Comparison of ENCODE assay signal across 16 cellular contexts in the genomic region with DNA sequence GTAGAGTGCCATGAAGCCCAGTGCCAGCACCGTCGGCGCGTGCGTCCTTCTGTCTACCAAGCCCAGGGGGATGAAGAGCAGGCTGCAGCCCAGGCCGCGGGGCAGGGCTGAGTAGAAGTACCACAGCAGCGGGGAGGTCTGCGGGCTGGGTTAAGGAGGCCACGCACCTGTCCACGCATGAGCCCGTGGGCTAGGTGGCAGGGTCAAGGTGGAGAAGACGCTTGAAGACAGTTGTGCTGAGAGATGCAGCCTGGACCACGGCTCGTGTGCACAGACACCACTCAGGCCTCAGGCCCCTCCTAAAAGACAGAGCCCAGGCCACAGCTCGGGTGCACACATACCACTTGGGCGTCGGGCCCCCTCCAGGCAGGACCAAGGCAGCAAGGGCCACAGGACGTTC. TPM values are rescaled to one million over a fixed set of nuclear protein-coding genes. Genes with fewer than 3 reads are reported as not detected.
A peak's percentile ranks its signal among the peaks of the same experiment; 100 is the strongest.
DNase-seq lines count a peak whose midpoint lies in the region; ATAC-seq and TF ChIP-seq lines count a peak whose summit lies in the region.
"Had no signal": no experiment of that assay in that cellular context is flagged by ENCODE, and none has a peak within 500 bp of the region (broad histone marks: within the 10 kb centered on the region; RNA-seq: fewer than 3 reads in every experiment).

No MANE protein-coding gene starts in this region.

- H3K27ac Mint-ChIP-seq in activated naive CD4-positive, alpha-beta T cell treated with anti-CD3 and anti-CD28 coated beads, Interleukin-2, amount 50 U/mL, for 72 hours = peak overlapping the region; percentile 32 to 58
- H3K27ac Mint-ChIP-seq in central memory CD8-positive, alpha-beta T cell (ENCODE audit: low read depth) = peak overlapping the region; percentile 87

- H3K27ac ChIP-seq in upper lobe of right lung (no peak overlapping the region), adrenal gland (no peak overlapping the region)

- no peak overlapping the region for H3K4me3 Mint-ChIP-seq in central memory CD8-positive, alpha-beta T cell

- H3K27me3 Mint-ChIP-seq in central memory CD8-positive, alpha-beta T cell = no peaks in the 10 kb centered on the region

- H3K9me3 ChIP-seq in mucosa of descending colon = no peaks in the 10 kb centered on the region
- H3K9me3 ChIP-seq in upper lobe of right lung = no peaks in the 10 kb centered on the region
- no peaks in the 10 kb centered on the region for H3K9me3 ChIP-seq in adrenal gland (replicated peaks in 1 of 3)

- H3K27me3 ChIP-seq in upper lobe of right lung = no peaks in the 10 kb centered on the region
- H3K27me3 ChIP-seq in adrenal gland = no peaks in the 10 kb centered on the region

- TF ChIP-seq CTCF in mucosa of descending colon (IDR thresholded peaks at IDR 0.05) (no peak), upper lobe of right lung (IDR thresholded peaks at IDR 0.05) (no peak), adrenal gland (IDR thresholded peaks at IDR 0.05) (no peak)

- WGBS in adrenal gland, 4 donors = 95 to 97% (median 96%) methylated on average over 13 to 19 of the region's 19 CpGs

- no peaks in the 10 kb centered on the region for H3K9me3 Mint-ChIP-seq in activated naive CD4-positive, alpha-beta T cell treated with anti-CD3 and anti-CD28 coated beads, Interleukin-2, amount 50 U/mL, for 72 hours
- H3K9me3 Mint-ChIP-seq in central memory CD8-positive, alpha-beta T cell = no peaks in the 10 kb centered on the region

- intact Hi-C loops in mucosa of descending colon (cut with DNase I, micrococcal nuclease) = no loop called here
- intact Hi-C loops in upper lobe of right lung (cut with DNase I) = no loop called here
- intact Hi-C loops in adrenal gland (cut with DNase I) = no loop called here

- H3K4me1 ChIP-seq in mucosa of descending colon (ENCODE audit: low read depth) (no peaks in the 10 kb centered on the region), upper lobe of right lung (no peaks in the 10 kb centered on the region), adrenal gland (replicated peaks in 1 of 2) (no peaks in the 10 kb centered on the region)

- peaks cover 10% of the 10 kb centered on the region for H3K4me1 Mint-ChIP-seq in central memory CD8-positive, alpha-beta T cell

- H3K36me3 ChIP-seq in mucosa of descending colon (ENCODE audit: low read depth) = peaks cover 7% of the 10 kb centered on the region
- H3K36me3 ChIP-seq in upper lobe of right lung = peaks cover 66% of the 10 kb centered on the region
- peaks cover 0 to 38% of the 10 kb centered on the region in 2 donors for H3K36me3 ChIP-seq in adrenal gland (replicated peaks in 1 of 2)

- no peak for TF ChIP-seq POLR2A in adrenal gland (IDR thresholded peaks at IDR 0.05)

- H3K36me3 Mint-ChIP-seq in activated naive CD4-positive, alpha-beta T cell treated with anti-CD3 and anti-CD28 coated beads, Interleukin-2, amount 50 U/mL, for 72 hours = peaks cover 4 to 8% of the 10 kb centered on the region in 2 donors
- peaks cover 18% of the 10 kb centered on the region for H3K36me3 Mint-ChIP-seq in central memory CD8-positive, alpha-beta T cell (ENCODE audit: insufficient read depth)

- ATAC-seq in activated naive CD4-positive, alpha-beta T cell treated with anti-CD3 and anti-CD28 coated beads, Interleukin-2, amount 50 U/mL, for 72 hours = no peak
- no peak for ATAC-seq in central memory CD8-positive, alpha-beta T cell (replicated peaks; ENCODE audit: extremely low read depth, poor library complexity, severe bottlenecking)
- ATAC-seq in mucosa of descending colon (no peak), upper lobe of right lung (no peak)

- DNase-seq in activated naive CD4-positive, alpha-beta T cell treated with anti-CD3 and anti-CD28 coated beads, Interleukin-2, amount 50 U/mL, for 72 hours (ENCODE audit: low spot score in 2 of 2) = peak in 1 of 2 donors; percentile 39
- DNase-seq in activated naive CD4-positive, alpha-beta T cell treated with anti-CD3 and anti-CD28 coated beads, Interleukin-2, amount 50 U/mL, for 16 hours = no peak
- DNase-seq in central memory CD8-positive, alpha-beta T cell (ENCODE audit: low spot score in 2 of 2) = no peak
- peak in 2 of 3 donors; percentile 10 to 30 for DNase-seq in mucosa of descending colon
- peak; percentile 55 for DNase-seq in upper lobe of right lung
- no peak for DNase-seq in OCI-M2 (lab: John Stamatoyannopoulos, UW; ENCODE audit: unreplicated experiment)
- no peak for DNase-seq in adrenal gland
- DNase-seq in stimulated activated naive CD4-positive, alpha-beta T cell (lab: John Stamatoyannopoulos, UW) = no peak
- DNase-seq: GF-D8, GOT3, MM.1S, NCI-H1105, NCI-H1694, NCI-H345, NCI-H69, RPMI8226 had no signal

- H3K4me3 ChIP-seq in mucosa of descending colon = no peak overlapping the region
- H3K4me3 ChIP-seq in upper lobe of right lung = no peak overlapping the region
- no peak overlapping the region for H3K4me3 ChIP-seq in adrenal gland

RNA-seq across cellular contexts. Expression of gene ALG12, which starts 10.4 kb away (rescaled TPM):
- 10 to 100 TPM; 14.8 to 15.3 TPM for total RNA-seq in activated naive CD4-positive, alpha-beta T cell treated with anti-CD3 and anti-CD28 coated beads, Interleukin-2, amount 50 U/mL, for 72 hours
- total RNA-seq in mucosa of descending colon (10 to 100 TPM; 21.7 to 28.7 (median 25.5) TPM), upper lobe of right lung (28.1 TPM), adrenal gland (10 to 100 TPM; 16.2 to 33.6 (median 24.9) TPM)
- 10 to 100 TPM in 2 of 3 donors, 1 to 10 TPM in 1; 6.4 to 11.6 (median 11.3) TPM for polyA plus RNA-seq in adrenal gland

RNA-seq across cellular contexts. Expression of gene CRELD2, which starts 10.6 kb away (rescaled TPM):
- 10 to 100 TPM; 19.1 to 31.0 TPM for total RNA-seq in activated naive CD4-positive, alpha-beta T cell treated with anti-CD3 and anti-CD28 coated beads, Interleukin-2, amount 50 U/mL, for 72 hours
- total RNA-seq in mucosa of descending colon (10 to 100 TPM; 27.6 to 57.6 (median 32.2) TPM), upper lobe of right lung (44.2 TPM), adrenal gland (10 to 100 TPM; 24.0 to 63.4 (median 47.0) TPM)
- polyA plus RNA-seq in adrenal gland = 10 to 100 TPM; 14.5 to 28.1 (median 23.0) TPM

RNA-seq across cellular contexts. Expression of gene PIM3, which starts 52.8 kb away (rescaled TPM):
- total RNA-seq in activated naive CD4-positive, alpha-beta T cell treated with anti-CD3 and anti-CD28 coated beads, Interleukin-2, amount 50 U/mL, for 72 hours = 100 to 1,000 TPM in 1 of 2 donors, 10 to 100 TPM in 1; 77.2 to 522 TPM
- total RNA-seq in mucosa of descending colon (100 to 1,000 TPM in 1 of 3 donors, 10 to 100 TPM in 2; 56.4 to 106 (median 58.7) TPM), upper lobe of right lung (119 TPM), adrenal gland (10 to 100 TPM; 40.7 to 99.2 (median 58.7) TPM)
- polyA plus RNA-seq in adrenal gland = 10 to 100 TPM in 2 of 3 donors, 1 to 10 TPM in 1; 7.2 to 70.0 (median 42.0) TPM

RNA-seq across cellular contexts. Expression of gene ZBED4, which starts 54.2 kb away (rescaled TPM):
- total RNA-seq in activated naive CD4-positive, alpha-beta T cell treated with anti-CD3 and anti-CD28 coated beads, Interleukin-2, amount 50 U/mL, for 72 hours = 10 to 100 TPM; 18.4 to 20.7 TPM
- total RNA-seq in mucosa of descending colon (10 to 100 TPM; 13.7 to 18.2 (median 18.1) TPM), upper lobe of right lung (11.8 TPM), adrenal gland (1 to 10 TPM; 4.1 to 8.6 (median 6.8) TPM)
- polyA plus RNA-seq in adrenal gland = 1 to 10 TPM; 2.1 to 5.1 (median 3.0) TPM

Comparison
In these comparisons a context has a peak if more than half of its experiments do, and no peak if none do; other contexts are left out.
1. DNase-seq: peak in mucosa of descending colon (2 of 3) and upper lobe of right lung (single experiment); none in activated naive CD4-positive, alpha-beta T cell treated with anti-CD3 and anti-CD28 coated beads, Interleukin-2, amount 50 U/mL, for 16 hours (single experiment), central memory CD8-positive, alpha-beta T cell (0 of 2), OCI-M2 (single experiment), adrenal gland (0 of 7) and stimulated activated naive CD4-positive, alpha-beta T cell (0 of 6).